In the genomic region with DNA sequence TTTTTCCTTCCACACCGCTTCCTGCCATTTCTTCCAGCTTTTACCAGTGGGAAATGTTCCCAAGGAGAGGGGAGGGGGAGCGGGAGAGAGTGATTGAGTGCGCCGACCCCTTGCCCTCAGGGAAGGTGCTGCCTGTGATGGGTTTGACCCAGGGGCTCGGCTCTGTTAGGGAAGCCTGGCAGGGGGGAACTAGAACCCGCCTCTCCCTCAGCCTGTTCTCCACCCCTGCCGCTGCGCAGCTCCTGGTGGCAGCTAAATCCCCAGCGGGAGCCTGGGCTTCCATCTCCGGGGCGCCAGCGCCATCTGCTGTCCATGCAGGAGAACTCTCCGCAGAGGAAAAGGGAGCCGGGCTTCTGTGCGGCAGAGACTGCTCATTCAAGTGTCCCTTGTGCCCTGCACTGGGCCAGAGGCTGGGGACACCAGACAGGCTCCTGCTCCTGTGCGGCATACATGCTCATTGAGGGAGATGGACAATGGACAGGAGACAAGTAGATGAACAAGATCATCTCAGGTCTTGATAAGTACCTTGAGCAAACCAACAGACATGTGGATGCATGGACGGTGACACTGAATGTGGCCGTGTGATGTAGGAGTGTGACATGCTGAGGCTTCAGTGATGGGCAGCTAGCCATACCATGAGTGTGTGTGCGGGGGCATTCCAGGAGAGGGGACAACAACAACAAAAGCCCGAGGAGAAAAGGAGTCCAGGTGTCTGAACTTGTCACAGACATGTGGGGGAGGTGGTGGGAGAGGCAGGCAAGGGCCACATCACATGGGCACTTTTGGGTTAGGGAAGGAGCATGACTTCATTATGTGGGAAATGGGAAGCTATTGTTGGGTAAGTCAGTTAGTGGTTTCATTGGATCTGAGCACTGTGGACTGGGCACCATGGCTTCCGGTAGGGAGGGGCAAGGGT, we compare ENCODE assay signal across 8 cellular contexts. TPM values are rescaled to one million over a fixed set of nuclear protein-coding genes. Genes with fewer than 3 reads are reported as not detected.
DNase-seq lines count a peak whose midpoint lies in the region; ATAC-seq and TF ChIP-seq lines count a peak whose summit lies in the region.

No MANE protein-coding gene starts in this region.

- no peaks in the 10 kb centered on the region for H3K4me1 Mint-ChIP-seq in activated T-helper 2 cell treated with anti-CD3 and anti-CD28 coated beads, Interferon-gamma antibody, Interleukin-2, Interleukin-4, amounts not matched to agents 10 μg/mL and 5 μg/mL and 100 μg/mL, durations not matched to agents 14 hours and 24 hours and 36 hours (ENCODE audit: low read depth)

- H3K27me3 ChIP-seq in RWPE2 (ENCODE audit: insufficient read depth, poor library complexity, severe bottlenecking): peaks cover 22% of the 10 kb centered on the region

- DNase-seq in ELR (ENCODE audit: low read depth) (peak; percentile 87), GOT3 (lab: John Stamatoyannopoulos, UW) (peak; percentile 66), Kasumi-1 (lab: John Stamatoyannopoulos, UW) (peak; percentile 52 to 59), RWPE2 (ENCODE audit: low spot score) (no peak), fibroblast of the conjunctiva (ENCODE audit: low read depth) (peak; percentile 74), nucleus accumbens (lab: John Stamatoyannopoulos, UW) (peak; percentile 8 to 90 (median 75)), superior temporal gyrus (ENCODE audit: extremely low spot score) (peak; percentile 93)
- peak; percentile 75 for DNase-seq in activated T-helper 2 cell treated with anti-CD3 and anti-CD28 coated beads, Interferon-gamma antibody, Interleukin-2, Interleukin-4, amounts not matched to agents 10 μg/mL and 5 μg/mL and 100 μg/mL, durations not matched to agents 14 hours and 24 hours and 36 hours (ENCODE audit: low spot score)

- peaks cover 44% of the 10 kb centered on the region for H3K27me3 Mint-ChIP-seq in activated T-helper 2 cell treated with anti-CD3 and anti-CD28 coated beads, Interferon-gamma antibody, Interleukin-2, Interleukin-4, amounts not matched to agents 10 μg/mL and 5 μg/mL and 100 μg/mL, durations not matched to agents 14 hours and 24 hours and 36 hours (ENCODE audit: low read depth)

- H3K4me1 ChIP-seq in RWPE2 (ENCODE audit: insufficient read depth, poor library complexity, severe bottlenecking): no peaks in the 10 kb centered on the region

- peak; percentile 94 for TF ChIP-seq CTCF in RWPE2 (IDR thresholded peaks at IDR 0.05; ENCODE audit: poor library complexity, severe bottlenecking)

- H3K27ac ChIP-seq in RWPE2 (ENCODE audit: poor library complexity, severe bottlenecking): no peak overlapping the region

- H3K36me3 Mint-ChIP-seq in activated T-helper 2 cell treated with anti-CD3 and anti-CD28 coated beads, Interferon-gamma antibody, Interleukin-2, Interleukin-4, amounts not matched to agents 10 μg/mL and 5 μg/mL and 100 μg/mL, durations not matched to agents 14 hours and 24 hours and 36 hours (ENCODE audit: low read depth): no peaks in the 10 kb centered on the region

- H3K4me3 Mint-ChIP-seq in activated T-helper 2 cell treated with anti-CD3 and anti-CD28 coated beads, Interferon-gamma antibody, Interleukin-2, Interleukin-4, amounts not matched to agents 10 μg/mL and 5 μg/mL and 100 μg/mL, durations not matched to agents 14 hours and 24 hours and 36 hours (ENCODE audit: low read depth): no peak overlapping the region

- no peak overlapping the region for H3K4me3 ChIP-seq in RWPE2 (ENCODE audit: severe bottlenecking)

- intact Hi-C loops in activated T-helper 2 cell treated with anti-CD3 and anti-CD28 coated beads, Interferon-gamma antibody, Interleukin-2, Interleukin-4, amounts not matched to agents 10 μg/mL and 5 μg/mL and 100 μg/mL, durations not matched to agents 14 hours and 24 hours and 36 hours (cut with micrococcal nuclease): loop anchor here (1.0 kb wide), 5 partner anchors 21 to 127 kb away; no protein-coding TSS in a partner anchor

- H3K9me3 Mint-ChIP-seq in activated T-helper 2 cell treated with anti-CD3 and anti-CD28 coated beads, Interferon-gamma antibody, Interleukin-2, Interleukin-4, amounts not matched to agents 10 μg/mL and 5 μg/mL and 100 μg/mL, durations not matched to agents 14 hours and 24 hours and 36 hours: no peaks in the 10 kb centered on the region

- H3K27ac Mint-ChIP-seq in activated T-helper 2 cell treated with anti-CD3 and anti-CD28 coated beads, Interferon-gamma antibody, Interleukin-2, Interleukin-4, amounts not matched to agents 10 μg/mL and 5 μg/mL and 100 μg/mL, durations not matched to agents 14 hours and 24 hours and 36 hours: no peak overlapping the region

- no peaks in the 10 kb centered on the region for H3K36me3 ChIP-seq in RWPE2 (ENCODE audit: low read depth)

- ATAC-seq in RWPE2 (ENCODE audit: low read depth): peak; percentile 80

- no peaks in the 10 kb centered on the region for H3K9me3 ChIP-seq in RWPE2 (ENCODE audit: severe bottlenecking)

RNA-seq across cellular contexts. Expression of a gene that starts 13.3 kb away (rescaled TPM):
- total RNA-seq in activated T-helper 2 cell treated with anti-CD3 and anti-CD28 coated beads, Interferon-gamma antibody, Interleukin-2, Interleukin-4, amounts not matched to agents 10 μg/mL and 5 μg/mL and 100 μg/mL, durations not matched to agents 14 hours and 24 hours and 36 hours: 40.2 and 41.9 TPM in 2 replicates

RNA-seq across cellular contexts. Expression of a gene that starts 13.5 kb away (rescaled TPM):
- total RNA-seq in activated T-helper 2 cell treated with anti-CD3 and anti-CD28 coated beads, Interferon-gamma antibody, Interleukin-2, Interleukin-4, amounts not matched to agents 10 μg/mL and 5 μg/mL and 100 μg/mL, durations not matched to agents 14 hours and 24 hours and 36 hours: 3.8 and 4.9 TPM in 2 replicates

RNA-seq across cellular contexts. Expression of a gene that starts 16.0 kb away (rescaled TPM):
- total RNA-seq in activated T-helper 2 cell treated with anti-CD3 and anti-CD28 coated beads, Interferon-gamma antibody, Interleukin-2, Interleukin-4, amounts not matched to agents 10 μg/mL and 5 μg/mL and 100 μg/mL, durations not matched to agents 14 hours and 24 hours and 36 hours: not detected in 2 replicates

RNA-seq across cellular contexts. Expression of a gene that starts 31.6 kb away (rescaled TPM):
- total RNA-seq in activated T-helper 2 cell treated with anti-CD3 and anti-CD28 coated beads, Interferon-gamma antibody, Interleukin-2, Interleukin-4, amounts not matched to agents 10 μg/mL and 5 μg/mL and 100 μg/mL, durations not matched to agents 14 hours and 24 hours and 36 hours: 52.0 and 52.9 TPM in 2 replicates

RNA-seq across cellular contexts. Expression of a gene that starts 41.0 kb away (rescaled TPM):
- total RNA-seq in activated T-helper 2 cell treated with anti-CD3 and anti-CD28 coated beads, Interferon-gamma antibody, Interleukin-2, Interleukin-4, amounts not matched to agents 10 μg/mL and 5 μg/mL and 100 μg/mL, durations not matched to agents 14 hours and 24 hours and 36 hours: 0.37 and 0.59 TPM in 2 replicates
